In genomic region chr1:177065430-177065829, GRCh38 we compare ENCODE assay signal across 16 cellular contexts.
DNase-seq lines count a peak whose midpoint lies in the region; TF ChIP-seq lines count a peak whose summit lies in the region.
"Had no signal": no experiment of that assay in that cellular context is flagged by ENCODE, and none has a peak within 500 bp of the region (broad histone marks: within the 10 kb centered on the region; RNA-seq: fewer than 3 reads in every experiment).

No MANE protein-coding gene starts in this region.

- H3K36me3 ChIP-seq in endodermal cell (ENCODE audit: control insufficient read depth, insufficient read depth, low read length) (no peaks in the 10 kb centered on the region), neural cell (ENCODE audit: insufficient read depth, low read length) (peaks cover 7% of the 10 kb centered on the region), testis (ENCODE audit: low read depth, missing control alignments) (no peaks in the 10 kb centered on the region)
- H3K36me3 ChIP-seq: BLaER1 had no signal

- H3K4me2 ChIP-seq in neural cell (ENCODE audit: low read length) = no peak overlapping the region
- H3K4me2 ChIP-seq: BLaER1 had no signal

- no peaks in the 10 kb centered on the region for H3K9me2 ChIP-seq in neural cell (ENCODE audit: insufficient read depth, low read length)

- DNase-seq in NCI-H1417 (lab: John Stamatoyannopoulos, UW) = peak in 2 of 3 experiments; percentile 48 to 77
- no peak for DNase-seq in NCI-H1417 treated with DMSO at 0.1 percent for 48 hours (lab: John Stamatoyannopoulos, UW)
- DNase-seq in NCI-H187 treated with DMSO at 0.1 percent for 48 hours (lab: John Stamatoyannopoulos, UW) = peak; percentile 18
- peak; percentile 79 for DNase-seq in endodermal cell
- DNase-seq in testis = no peak
- DNase-seq in SW480 (ENCODE audit: low spot score) = no peak
- no peak for DNase-seq in stimulated activated CD4-positive, alpha-beta T cell treated with anti-CD3 and anti-CD28 coated beads, Interleukin-4, amount 100 ng/mL, for 4 hours
- DNase-seq: 8988T; CD8-positive, alpha-beta memory T cell; NCI-H1930; NCI-H2171 treated with DMSO at 0.1 percent for 48 hours; NCI-H524 treated with DMSO at 0.1 percent for 48 hours; RPMI8226; SIG-M5 had no signal

- H3K4me3 Mint-ChIP-seq in endodermal cell = no peak overlapping the region
- H3K4me3 Mint-ChIP-seq: CD8-positive, alpha-beta memory T cell had no signal

- H3K27ac ChIP-seq in endodermal cell (ENCODE audit: low read depth, low read length) (no peak overlapping the region), neural cell (ENCODE audit: low read length) (no peak overlapping the region), testis (no peak overlapping the region)
- H3K27ac ChIP-seq: BLaER1 had no signal

- no peaks in the 10 kb centered on the region for H3F3A ChIP-seq in neural cell (ENCODE audit: insufficient read depth, low read length, poor library complexity, severe bottlenecking)

- H3K4me3 ChIP-seq in endodermal cell (ENCODE audit: low read length) (peak overlapping the region; percentile 21), neural cell (ENCODE audit: low read length) (no peak overlapping the region), testis (no peak overlapping the region)
- H3K4me3 ChIP-seq: BLaER1 had no signal

- 39 to 46% methylated on average over 2 of the region's 2 CpGs for WGBS in endodermal cell (ENCODE audit: insufficient coverage in 1 of 2, insufficient read length in 1 of 2), 2 experiments
- 83 to 85% methylated on average over 2 of the region's 2 CpGs for WGBS in testis, 2 donors

- H3K36me3 Mint-ChIP-seq in endodermal cell (ENCODE audit: low read depth) = no peaks in the 10 kb centered on the region
- H3K36me3 Mint-ChIP-seq: CD8-positive, alpha-beta memory T cell had no signal

- H3K9ac ChIP-seq in endodermal cell (ENCODE audit: extremely low read depth, low read length, poor library complexity, severe bottlenecking) (no peak overlapping the region), neural cell (ENCODE audit: low read length) (no peak overlapping the region)
- H3K9ac ChIP-seq: BLaER1 had no signal

- no peak for TF ChIP-seq RAD21 in neural cell (conservative IDR thresholded peaks at IDR 0.05)

- H3K9me3 Mint-ChIP-seq in endodermal cell = no peaks in the 10 kb centered on the region

- no peaks in the 10 kb centered on the region for H3K9me3 ChIP-seq in endodermal cell (ENCODE audit: control insufficient read depth, low read length)
- no peaks in the 10 kb centered on the region for H3K9me3 ChIP-seq in neural cell (ENCODE audit: low read length)
- no peaks in the 10 kb centered on the region for H3K9me3 ChIP-seq in testis
- H3K9me3 ChIP-seq: BLaER1 had no signal

- H3K27me3 ChIP-seq in endodermal cell (ENCODE audit: control insufficient read depth, insufficient read depth, low read length, poor library complexity, severe bottlenecking) (peaks cover 71% of the 10 kb centered on the region), neural cell (ENCODE audit: insufficient read depth, low read depth, low read length) (no peaks in the 10 kb centered on the region), testis (no peaks in the 10 kb centered on the region)
- H3K27me3 ChIP-seq: BLaER1 had no signal

- TF ChIP-seq EP300 in neural cell (conservative IDR thresholded peaks at IDR 0.05; ENCODE audit: poor library complexity, severe bottlenecking) = no peak

- peaks cover 59% of the 10 kb centered on the region for H3K27me3 Mint-ChIP-seq in endodermal cell (ENCODE audit: insufficient read depth)

- H3K4me1 Mint-ChIP-seq in endodermal cell = peaks cover 48% of the 10 kb centered on the region
- H3K4me1 Mint-ChIP-seq: CD8-positive, alpha-beta memory T cell had no signal

- no peak for TF ChIP-seq CTCF in endodermal cell (conservative IDR thresholded peaks at IDR 0.05)
- no peak for TF ChIP-seq CTCF in neural cell (IDR thresholded peaks at IDR 0.05; ENCODE audit: poor library complexity, severe bottlenecking)
- TF ChIP-seq CTCF in testis (IDR thresholded peaks at IDR 0.05) = no peak

- no peaks in the 10 kb centered on the region for H4K20me1 ChIP-seq in neural cell (ENCODE audit: insufficient read depth)
- H4K20me1 ChIP-seq: BLaER1 had no signal

- no peak for TF ChIP-seq POLR2A in testis (IDR thresholded peaks at IDR 0.05)

- H2AFZ ChIP-seq in neural cell (ENCODE audit: low read depth, low read length) = no peak overlapping the region

- H3K4me1 ChIP-seq in endodermal cell (ENCODE audit: control insufficient read depth, insufficient read depth, low read length) = peaks cover 20% of the 10 kb centered on the region
- no peaks in the 10 kb centered on the region for H3K4me1 ChIP-seq in testis

- intact Hi-C loops in testis (cut with DNase I; ENCODE audit: low total_unique reads) = no loop called here

- H3K79me2 ChIP-seq in neural cell (replicated peaks; ENCODE audit: insufficient read depth, low read length) = no peaks in the 10 kb centered on the region

- H3K27ac Mint-ChIP-seq in endodermal cell = no peak overlapping the region
- H3K27ac Mint-ChIP-seq: CD8-positive, alpha-beta memory T cell had no signal

TF ChIP-seq in neural cell, 6 proteins besides CTCF, POLR2A, EP300 and RAD21:
- TF ChIP-seq REST (IDR thresholded peaks at IDR 0.05; ENCODE audit: borderline replicate concordance) (peak; percentile 40), MXI1 (conservative IDR thresholded peaks at IDR 0.05; ENCODE audit: poor library complexity, severe bottlenecking) (no peak), EZH2 (IDR thresholded peaks at IDR 0.05; ENCODE audit: borderline replicate concordance, insufficient read depth, low read length, poor library complexity, severe bottlenecking) (no peak), TAF1 (IDR thresholded peaks at IDR 0.05; ENCODE audit: low read depth) (no peak)
TF ChIP-seq in neural cell: peak in this region for 1.

Comparison
In these comparisons a context has a peak if more than half of its experiments do, and no peak if none do; other contexts are left out.
1. DNase-seq: peak in NCI-H1417 (2 of 3), NCI-H187 treated with DMSO at 0.1 percent for 48 hours (single experiment) and endodermal cell (single experiment); none in NCI-H1417 treated with DMSO at 0.1 percent for 48 hours (single experiment), testis (single experiment), SW480 (single experiment) and stimulated activated CD4-positive, alpha-beta T cell treated with anti-CD3 and anti-CD28 coated beads, Interleukin-4, amount 100 ng/mL, for 4 hours (0 of 2).